In the genomic region with DNA sequence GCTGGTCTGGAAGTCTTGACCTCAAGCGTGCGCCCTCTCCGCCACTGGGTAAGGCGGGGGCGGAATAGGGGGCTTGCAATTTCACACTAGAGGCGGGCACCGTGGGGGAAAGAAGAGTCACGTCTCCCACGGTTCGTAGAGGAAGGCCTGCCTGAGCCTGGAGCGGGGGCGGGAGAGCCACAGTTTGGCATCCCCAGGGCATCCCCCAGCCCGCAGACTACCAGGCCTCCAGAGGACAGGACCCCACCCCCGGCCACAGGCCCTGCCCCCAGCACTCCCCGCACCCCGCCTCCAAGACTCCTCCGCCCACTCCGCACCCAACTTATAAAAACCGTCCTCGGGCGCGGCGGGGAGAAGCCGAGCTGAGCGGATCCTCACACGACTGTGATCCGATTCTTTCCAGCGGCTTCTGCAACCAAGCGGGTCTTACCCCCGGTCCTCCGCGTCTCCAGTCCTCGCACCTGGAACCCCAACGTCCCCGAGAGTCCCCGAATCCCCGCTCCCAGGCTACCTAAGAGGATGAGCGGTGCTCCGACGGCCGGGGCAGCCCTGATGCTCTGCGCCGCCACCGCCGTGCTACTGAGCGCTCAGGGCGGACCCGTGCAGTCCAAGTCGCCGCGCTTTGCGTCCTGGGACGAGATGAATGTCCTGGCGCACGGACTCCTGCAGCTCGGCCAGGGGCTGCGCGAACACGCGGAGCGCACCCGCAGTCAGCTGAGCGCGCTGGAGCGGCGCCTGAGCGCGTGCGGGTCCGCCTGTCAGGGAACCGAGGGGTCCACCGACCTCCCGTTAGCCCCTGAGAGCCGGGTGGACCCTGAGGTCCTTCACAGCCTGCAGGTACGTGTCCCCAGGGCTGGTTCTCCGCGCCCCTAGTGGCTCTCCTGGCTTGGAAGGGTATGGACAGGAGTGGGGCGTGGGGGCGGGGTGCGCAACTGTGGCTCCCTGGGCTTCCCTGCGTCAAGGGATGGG, we compare ENCODE assay signal across 9 cellular contexts. TPM values are rescaled to one million over a fixed set of nuclear protein-coding genes. Genes with fewer than 3 reads are reported as not detected.
DNase-seq lines count a peak whose midpoint lies in the region; ATAC-seq lines count a peak whose summit lies in the region.
"Had no signal": no experiment of that assay in that cellular context is flagged by ENCODE, and none has a peak within 500 bp of the region (broad histone marks: within the 10 kb centered on the region; RNA-seq: fewer than 3 reads in every experiment).

A gene with protein sequence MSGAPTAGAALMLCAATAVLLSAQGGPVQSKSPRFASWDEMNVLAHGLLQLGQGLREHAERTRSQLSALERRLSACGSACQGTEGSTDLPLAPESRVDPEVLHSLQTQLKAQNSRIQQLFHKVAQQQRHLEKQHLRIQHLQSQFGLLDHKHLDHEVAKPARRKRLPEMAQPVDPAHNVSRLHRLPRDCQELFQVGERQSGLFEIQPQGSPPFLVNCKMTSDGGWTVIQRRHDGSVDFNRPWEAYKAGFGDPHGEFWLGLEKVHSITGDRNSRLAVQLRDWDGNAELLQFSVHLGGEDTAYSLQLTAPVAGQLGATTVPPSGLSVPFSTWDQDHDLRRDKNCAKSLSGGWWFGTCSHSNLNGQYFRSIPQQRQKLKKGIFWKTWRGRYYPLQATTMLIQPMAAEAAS (plus strand): TSS at position 353 of the 969 bp plus-strand sequence. CDS start 167 bp downstream, at position 520.

- ATAC-seq in left lobe of liver = peak; percentile 66

- peak; percentile 30 for DNase-seq in DMS79 treated with DMSO at 0.1 percent for 48 hours (lab: John Stamatoyannopoulos, UW)
- no peak for DNase-seq in DMS79 (lab: John Stamatoyannopoulos, UW)
- DNase-seq in activated CD4-positive, alpha-beta T cell treated with anti-CD3 and anti-CD28 coated beads for 4 hours = peak; percentile 58 to 74
- peak; percentile 63 for DNase-seq in dedifferentiated amniotic fluid mesenchymal stem cell (ENCODE audit: extremely low spot score)
- DNase-seq in left lobe of liver (ENCODE audit: low spot score) = peak; percentile 89
- DNase-seq in stimulated activated CD4-positive, alpha-beta T cell treated with anti-CD3 and anti-CD28 coated beads, Interleukin-2, amount 100 ng/mL, for 4 hours (ENCODE audit: low read depth) = peak; percentile 60
- no peak for DNase-seq in NK-92 (lab: John Stamatoyannopoulos, UW; ENCODE audit: unreplicated experiment)
- DNase-seq in SKM-1 (lab: John Stamatoyannopoulos, UW; ENCODE audit: unreplicated experiment) = no peak

RNA-seq across cellular contexts. Expression of the gene that starts here (rescaled TPM):
- total RNA-seq in left lobe of liver = 64.2 TPM
- total RNA-seq: mononuclear cell had no signal

Comparison
In these comparisons a context has a peak if more than half of its experiments do, and no peak if none do; other contexts are left out.
1. DNase-seq: peak in DMS79 treated with DMSO at 0.1 percent for 48 hours (single experiment), activated CD4-positive, alpha-beta T cell treated with anti-CD3 and anti-CD28 coated beads for 4 hours (2 of 2), dedifferentiated amniotic fluid mesenchymal stem cell (single experiment), left lobe of liver (single experiment) and stimulated activated CD4-positive, alpha-beta T cell treated with anti-CD3 and anti-CD28 coated beads, Interleukin-2, amount 100 ng/mL, for 4 hours (single experiment); none in DMS79 (single experiment), NK-92 (single experiment) and SKM-1 (single experiment).